10 cellular contexts compared by ENCODE assay signal in the genomic region with DNA sequence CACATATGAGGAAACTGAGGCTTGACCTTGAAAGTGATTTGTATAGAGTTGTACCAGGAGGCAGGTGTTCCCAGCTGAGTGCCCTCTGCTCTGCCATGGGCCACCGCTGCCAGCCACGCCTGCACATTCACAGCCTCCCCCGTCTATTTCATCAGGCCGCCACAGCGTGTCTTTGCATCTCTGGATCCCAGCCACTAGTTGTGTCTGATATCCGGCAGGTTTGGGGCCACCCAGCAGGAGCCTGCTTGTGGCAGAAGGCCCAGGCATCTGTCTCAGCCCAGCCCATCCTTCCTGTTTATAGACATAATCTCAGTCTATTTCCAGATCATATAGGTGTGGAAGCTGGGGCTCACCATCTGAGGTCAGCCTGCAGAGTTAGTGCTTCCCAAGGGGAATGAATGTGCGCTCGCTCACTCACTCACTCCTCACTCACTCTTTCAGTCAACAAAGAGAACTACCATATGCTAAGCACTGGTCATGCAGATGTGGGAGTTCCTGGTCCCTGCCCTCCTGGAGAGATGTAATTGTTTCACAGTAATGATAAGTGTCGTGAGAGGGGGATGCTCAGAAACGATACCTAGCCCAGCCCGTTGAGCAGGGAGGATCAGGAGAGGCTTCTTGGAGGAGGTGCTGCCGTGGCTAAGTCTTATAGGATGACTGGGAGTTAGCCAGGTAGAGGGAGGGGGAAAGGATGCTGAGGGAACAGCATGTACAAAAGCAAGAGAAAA.
DNase-seq lines count a peak whose midpoint lies in the region; ATAC-seq and TF ChIP-seq lines count a peak whose summit lies in the region.
"Had no signal": no experiment of that assay in that cellular context is flagged by ENCODE, and none has a peak within 500 bp of the region (broad histone marks: within the 10 kb centered on the region; RNA-seq: fewer than 3 reads in every experiment).

No MANE protein-coding gene starts in this region.

- H3K9me3 ChIP-seq in right atrium auricular region (no peaks in the 10 kb centered on the region), upper lobe of left lung (no peaks in the 10 kb centered on the region)

- CTCF ChIA-PET in activated CD8-positive, alpha-beta T cell treated with anti-CD3 and anti-CD28 coated beads, Interleukin-2, amount 10 ng/mL, durations not matched to agents 7 days and 5 days (lab: Charles Lee), result no interaction called here

- no peak for TF ChIP-seq POLR2A in upper lobe of left lung (IDR thresholded peaks at IDR 0.05)

- no peak overlapping the region for H3K4me3 Mint-ChIP-seq in activated CD8-positive, alpha-beta T cell treated with anti-CD3 and anti-CD28 coated beads, Interleukin-2, amount 10 ng/mL, durations not matched to agents 7 days and 5 days
- H3K4me3 Mint-ChIP-seq: CD14-positive monocyte had no signal

- DNase-seq in cardiac septum (ENCODE audit: low spot score), result peak; percentile 76
- DNase-seq in right atrium auricular region (ENCODE audit: low spot score), result no peak
- DNase-seq in activated CD8-positive, alpha-beta T cell treated with anti-CD3 and anti-CD28 coated beads, Interleukin-2, amount 10 ng/mL, durations not matched to agents 7 days and 5 days, result peak; percentile 64
- peak; percentile 54 for DNase-seq in left cardiac atrium
- peak in 1 of 2 donors; percentile 44 for DNase-seq in upper lobe of left lung
- DNase-seq in inferior parietal cortex (ENCODE audit: extremely low spot score), result no peak
- DNase-seq in activated CD8-positive, alpha-beta memory T cell treated with anti-CD3 and anti-CD28 coated beads, Interleukin-2, amount 50 U/mL, for 48 hours, result no peak

- peak; percentile 56 for ATAC-seq in activated CD8-positive, alpha-beta T cell treated with anti-CD3 and anti-CD28 coated beads, Interleukin-2, amount 10 ng/mL, durations not matched to agents 7 days and 5 days
- ATAC-seq in left cardiac atrium (peak; percentile 19 to 38), upper lobe of left lung (ENCODE audit: low FRiP score in 2 of 2) (peak in 1 of 2 donors; percentile 68), HG03045 (IDR thresholded peaks at IDR 0.05; ENCODE audit: unreplicated experiment) (no peak)

- H3K27ac ChIP-seq in right atrium auricular region (no peak overlapping the region), upper lobe of left lung (peak overlapping the region; percentile 24 to 72 (median 32))

- H3K36me3 ChIP-seq in right atrium auricular region (no peaks in the 10 kb centered on the region), upper lobe of left lung (peaks cover 0 to 16% (median 0%) of the 10 kb centered on the region in 4 donors)

- intact Hi-C loops in cardiac septum (cut with DNase I) (no loop called here), left cardiac atrium (cut with DNase I) (no loop called here)

- H3K4me1 ChIP-seq in right atrium auricular region (peaks cover 0 to 40% of the 10 kb centered on the region in 2 donors), upper lobe of left lung (peaks cover 31 to 48% (median 35%) of the 10 kb centered on the region in 4 donors)

- TF ChIP-seq CTCF in right atrium auricular region (IDR thresholded peaks at IDR 0.05) (no peak), upper lobe of left lung (IDR thresholded peaks at IDR 0.05) (no peak)

- POLR2A ChIA-PET in activated CD8-positive, alpha-beta T cell treated with anti-CD3 and anti-CD28 coated beads, Interleukin-2, amount 10 ng/mL, durations not matched to agents 7 days and 5 days (lab: Charles Lee), result no interaction called here

- H3K36me3 Mint-ChIP-seq in activated CD8-positive, alpha-beta T cell treated with anti-CD3 and anti-CD28 coated beads, Interleukin-2, amount 10 ng/mL, durations not matched to agents 7 days and 5 days (ENCODE audit: low read depth), result no peaks in the 10 kb centered on the region
- H3K36me3 Mint-ChIP-seq: CD14-positive monocyte had no signal

- H3K4me1 Mint-ChIP-seq in activated CD8-positive, alpha-beta T cell treated with anti-CD3 and anti-CD28 coated beads, Interleukin-2, amount 10 ng/mL, durations not matched to agents 7 days and 5 days (ENCODE audit: low read depth), result peaks cover 59% of the 10 kb centered on the region

- H3K4me3 ChIP-seq in right atrium auricular region (no peak overlapping the region), upper lobe of left lung (no peak overlapping the region)
- H3K4me3 ChIP-seq: lung had no signal

- H3K27me3 Mint-ChIP-seq in activated CD8-positive, alpha-beta T cell treated with anti-CD3 and anti-CD28 coated beads, Interleukin-2, amount 10 ng/mL, durations not matched to agents 7 days and 5 days (ENCODE audit: low read depth), result no peaks in the 10 kb centered on the region

- peak overlapping the region; percentile 36 for H3K27ac Mint-ChIP-seq in activated CD8-positive, alpha-beta T cell treated with anti-CD3 and anti-CD28 coated beads, Interleukin-2, amount 10 ng/mL, durations not matched to agents 7 days and 5 days

- 56 to 65% methylated on average over 12 of the region's 12 CpGs for WGBS in upper lobe of left lung, 2 donors

- TF ChIP-seq EP300 in upper lobe of left lung (IDR thresholded peaks at IDR 0.05), result peak in 2 of 4 donors; percentile 75 to 81

- H3K9me3 Mint-ChIP-seq in activated CD8-positive, alpha-beta T cell treated with anti-CD3 and anti-CD28 coated beads, Interleukin-2, amount 10 ng/mL, durations not matched to agents 7 days and 5 days (ENCODE audit: insufficient read depth), result no peaks in the 10 kb centered on the region

- H3K27me3 ChIP-seq in right atrium auricular region, result no peaks in the 10 kb centered on the region
- no peaks in the 10 kb centered on the region for H3K27me3 ChIP-seq in upper lobe of left lung

Comparison
In these comparisons a context has a peak if more than half of its experiments do, and no peak if none do; other contexts are left out.
1. DNase-seq: peak in cardiac septum (single experiment), activated CD8-positive, alpha-beta T cell treated with anti-CD3 and anti-CD28 coated beads, Interleukin-2, amount 10 ng/mL, durations not matched to agents 7 days and 5 days (single experiment) and left cardiac atrium (single experiment); none in right atrium auricular region (single experiment), inferior parietal cortex (single experiment) and activated CD8-positive, alpha-beta memory T cell treated with anti-CD3 and anti-CD28 coated beads, Interleukin-2, amount 50 U/mL, for 48 hours (single experiment).
2. H3K27ac ChIP-seq: peak in upper lobe of left lung (4 of 4); none in right atrium auricular region (0 of 2).